Comparison of ENCODE assay signal across 17 cellular contexts in the genomic region with DNA sequence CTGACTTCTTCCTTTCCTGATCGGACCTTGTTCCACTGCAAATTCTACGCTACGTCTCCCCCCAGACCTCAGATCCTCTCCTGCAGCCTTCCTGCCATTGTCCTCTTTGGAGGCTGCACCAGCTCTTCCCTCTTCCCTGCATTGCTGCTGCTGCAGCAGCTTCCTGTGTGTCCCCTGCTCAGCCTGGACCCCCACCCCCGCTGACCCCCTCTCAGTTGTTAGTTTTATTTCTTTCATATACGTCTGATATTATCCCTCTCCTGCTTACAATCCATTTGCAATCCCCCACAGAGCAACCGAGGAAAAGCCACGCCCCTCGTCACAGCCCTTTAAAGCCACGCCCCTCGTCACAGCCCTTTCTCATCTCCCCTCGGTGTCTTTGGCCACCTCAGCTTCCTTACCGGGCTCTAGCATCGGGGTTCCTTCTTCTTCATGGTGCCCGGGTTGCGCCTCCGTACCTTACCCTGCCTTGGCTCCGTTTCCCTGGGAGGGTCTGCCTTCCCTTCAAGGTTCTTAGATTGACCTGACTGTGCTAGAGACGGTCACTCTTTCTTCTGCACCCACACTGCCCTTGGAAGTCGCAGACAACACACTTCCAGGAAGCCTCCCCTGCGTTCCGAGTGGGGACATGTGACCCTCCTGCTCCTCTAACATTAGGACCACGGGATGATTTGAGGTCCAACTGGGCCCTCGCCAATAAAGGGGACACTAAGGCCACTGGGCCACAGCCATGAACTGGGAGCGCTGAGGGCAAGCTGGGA. TPM values are rescaled to one million over a fixed set of nuclear protein-coding genes. Genes with fewer than 3 reads are reported as not detected.
DNase-seq lines count a peak whose midpoint lies in the region; ATAC-seq and TF ChIP-seq lines count a peak whose summit lies in the region.
"Had no signal": no experiment of that assay in that cellular context is flagged by ENCODE, and none has a peak within 500 bp of the region (broad histone marks: within the 10 kb centered on the region; RNA-seq: fewer than 3 reads in every experiment).

No MANE protein-coding gene starts in this region.

- intact Hi-C loops in activated naive CD4-positive, alpha-beta T cell treated with anti-CD3 and anti-CD28 coated beads for 36 hours (cut with micrococcal nuclease): no loop called here

- no peak overlapping the region for H3K27ac Mint-ChIP-seq in activated naive CD4-positive, alpha-beta T cell treated with anti-CD3 and anti-CD28 coated beads for 36 hours
- H3K27ac Mint-ChIP-seq in endothelial cell (ENCODE audit: unreplicated experiment) (peak overlapping the region; percentile 90), nephron progenitor cell (peak overlapping the region; percentile 46)

- peaks cover 18% of the 10 kb centered on the region for H3K27me3 Mint-ChIP-seq in activated naive CD4-positive, alpha-beta T cell treated with anti-CD3 and anti-CD28 coated beads for 36 hours (ENCODE audit: low read depth)
- H3K27me3 Mint-ChIP-seq in endothelial cell (ENCODE audit: unreplicated experiment) (peaks cover 14% of the 10 kb centered on the region), nephron progenitor cell (ENCODE audit: low read depth, poor library complexity) (peaks cover 43% of the 10 kb centered on the region)

- H3K36me3 Mint-ChIP-seq in activated naive CD4-positive, alpha-beta T cell treated with anti-CD3 and anti-CD28 coated beads for 36 hours (ENCODE audit: low read depth): no peaks in the 10 kb centered on the region
- H3K36me3 Mint-ChIP-seq in endothelial cell (ENCODE audit: low read depth, unreplicated experiment): no peaks in the 10 kb centered on the region
- no peaks in the 10 kb centered on the region for H3K36me3 Mint-ChIP-seq in nephron progenitor cell (ENCODE audit: low read depth)

- peaks cover 5% of the 10 kb centered on the region for H3K4me1 Mint-ChIP-seq in activated naive CD4-positive, alpha-beta T cell treated with anti-CD3 and anti-CD28 coated beads for 36 hours (ENCODE audit: low read depth)
- H3K4me1 Mint-ChIP-seq in endothelial cell (ENCODE audit: unreplicated experiment) (peaks cover 55% of the 10 kb centered on the region), nephron progenitor cell (peaks cover 9% of the 10 kb centered on the region)

- H3K9me3 Mint-ChIP-seq in activated naive CD4-positive, alpha-beta T cell treated with anti-CD3 and anti-CD28 coated beads for 36 hours: peaks cover 5% of the 10 kb centered on the region
- no peaks in the 10 kb centered on the region for H3K9me3 Mint-ChIP-seq in endothelial cell (ENCODE audit: unreplicated experiment)
- peaks cover 14% of the 10 kb centered on the region for H3K9me3 Mint-ChIP-seq in nephron progenitor cell

- no peak for TF ChIP-seq CTCF in endothelial cell (IDR thresholded peaks at IDR 0.05; ENCODE audit: unreplicated experiment)
- TF ChIP-seq CTCF in nephron progenitor cell (IDR thresholded peaks at IDR 0.05): no peak

- H3K4me3 ChIP-seq in H7 (ENCODE audit: insufficient read depth, low read depth, low read length): no peak overlapping the region

- no peak for ATAC-seq in GM19452 (IDR thresholded peaks at IDR 0.05; ENCODE audit: unreplicated experiment)
- ATAC-seq: PC-3 had no signal

- H3K36me3 ChIP-seq in H7 (replicated peaks; ENCODE audit: control insufficient read depth, insufficient read depth, low read length): no peaks in the 10 kb centered on the region

- CTCF ChIA-PET in activated naive CD4-positive, alpha-beta T cell treated with anti-CD3 and anti-CD28 coated beads for 36 hours (lab: Charles Lee): interaction anchor here (3.2 kb wide), 1 partner anchor 104 kb away, joined by 17 read pairs; no protein-coding TSS in a partner anchor

- no peak overlapping the region for H3K4me3 Mint-ChIP-seq in activated naive CD4-positive, alpha-beta T cell treated with anti-CD3 and anti-CD28 coated beads for 36 hours
- H3K4me3 Mint-ChIP-seq in endothelial cell (ENCODE audit: unreplicated experiment) (peak overlapping the region; percentile 68), nephron progenitor cell (no peak overlapping the region)

- H3K27me3 ChIP-seq in H7 (ENCODE audit: control insufficient read depth, insufficient read depth, low read length): no peaks in the 10 kb centered on the region; the same call in 1 of the 2 replicates

- peak; percentile 1 for DNase-seq in activated naive CD4-positive, alpha-beta T cell treated with anti-CD3 and anti-CD28 coated beads for 36 hours
- DNase-seq in activated naive CD4-positive, alpha-beta T cell treated with anti-CD3 and anti-CD28 coated beads, Interleukin-2, amount 50 U/mL, for 16 hours: no peak
- DNase-seq in H7 (peak; percentile 77), endothelial cell (ENCODE audit: low spot score) (no peak), nephron progenitor cell (no peak), OCI-M1 (lab: John Stamatoyannopoulos, UW) (no peak), cerebellar cortex (ENCODE audit: low spot score) (no peak)
- DNase-seq: C1 segment of cervical spinal cord; DMS153; EL; Kasumi-1; NCI-H1105 treated with DMSO at 0.1 percent for 48 hours; NCI-H2029; NCI-H510A treated with DMSO at 0.1 percent for 48 hours; NK-92 treated with Interleukin-12 subunit alpha and Interleukin-12 subunit beta, amount 100 ng/mL, for 24 hours; PC-3 had no signal

RNA-seq across cellular contexts. Expression of a gene that starts 4.8 kb away (rescaled TPM):
- not detected for total RNA-seq in activated naive CD4-positive, alpha-beta T cell treated with anti-CD3 and anti-CD28 coated beads for 36 hours
- total RNA-seq in H7 (2014; rRNA removed; shearing (Covaris generic)): not detected in 2 replicates
- total RNA-seq in endothelial cell (ENCODE audit: unreplicated experiment): not detected
- total RNA-seq: PC-3 had no signal

RNA-seq across cellular contexts. Expression of a gene that starts 18.4 kb away (rescaled TPM):
- total RNA-seq in activated naive CD4-positive, alpha-beta T cell treated with anti-CD3 and anti-CD28 coated beads for 36 hours: not detected
- not detected in 2 replicates for total RNA-seq in H7 (2014; rRNA removed; shearing (Covaris generic))
- not detected for total RNA-seq in endothelial cell (ENCODE audit: unreplicated experiment)
- total RNA-seq: PC-3 had no signal

RNA-seq across cellular contexts. Expression of a gene that starts 48.7 kb away (rescaled TPM):
- total RNA-seq in activated naive CD4-positive, alpha-beta T cell treated with anti-CD3 and anti-CD28 coated beads for 36 hours: 1 to 10 TPM; 3.5 to 3.9 TPM
- total RNA-seq in H7 (2014; rRNA removed; shearing (Covaris generic)): 21.1 and 23.7 TPM in 2 replicates
- 55.2 TPM for total RNA-seq in endothelial cell (ENCODE audit: unreplicated experiment)

Comparison
In these comparisons a context has a peak if more than half of its experiments do, and no peak if none do; other contexts are left out.
1. DNase-seq: peak in activated naive CD4-positive, alpha-beta T cell treated with anti-CD3 and anti-CD28 coated beads for 36 hours (single experiment) and H7 (single experiment); none in activated naive CD4-positive, alpha-beta T cell treated with anti-CD3 and anti-CD28 coated beads, Interleukin-2, amount 50 U/mL, for 16 hours (single experiment), endothelial cell (single experiment), nephron progenitor cell (single experiment), OCI-M1 (single experiment) and cerebellar cortex (single experiment).